ENCODE assay signal across 10 cellular contexts in the genomic region with DNA sequence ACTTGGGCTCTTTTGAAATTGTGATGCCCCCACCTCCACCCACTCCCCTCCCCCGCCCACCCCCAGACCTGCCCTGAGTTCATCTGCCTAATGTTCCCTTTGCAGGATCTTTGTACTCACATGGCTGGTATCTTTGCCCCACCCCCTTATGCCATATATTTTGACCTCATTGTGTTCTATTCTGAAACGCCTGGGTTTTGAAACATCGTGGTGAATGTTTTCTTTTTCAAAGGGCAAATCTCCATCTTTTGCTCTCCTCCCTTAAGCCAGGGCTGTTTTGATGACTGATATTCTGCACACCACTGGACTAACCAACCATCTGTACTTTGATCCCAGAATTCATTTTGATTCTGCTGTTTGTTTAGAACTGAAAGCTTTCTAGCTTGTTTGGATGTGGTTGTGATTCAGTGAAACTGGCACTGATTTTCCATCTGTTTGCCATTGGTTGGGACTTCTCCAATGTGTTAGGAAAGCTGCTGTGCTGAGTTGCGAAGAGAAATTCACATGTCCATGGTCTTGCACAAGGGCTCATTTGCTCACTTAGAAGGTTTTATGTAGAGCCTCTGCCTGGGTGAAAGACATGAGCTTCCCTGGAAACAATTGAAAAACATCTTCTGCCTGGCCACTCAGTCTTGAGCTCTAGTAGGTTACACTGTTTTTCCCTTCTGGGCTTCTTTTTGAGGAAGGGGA. TPM values are rescaled to one million over a fixed set of nuclear protein-coding genes. Genes with fewer than 3 reads are reported as not detected.
DNase-seq lines count a peak whose midpoint lies in the region; ATAC-seq and TF ChIP-seq lines count a peak whose summit lies in the region.
"Had no signal": no experiment of that assay in that cellular context is flagged by ENCODE, and none has a peak within 500 bp of the region (broad histone marks: within the 10 kb centered on the region; RNA-seq: fewer than 3 reads in every experiment).

No MANE protein-coding gene starts in this region.

- DNase-seq in activated T-cell treated with anti-CD3 and anti-CD28 coated beads, Interleukin-2, amount 50 U/mL, for 4 hours = no peak
- no peak for DNase-seq in activated T-cell treated with anti-CD3 and anti-CD28 coated beads for 4 hours
- peak in 2 of 4 donors; percentile 49 to 73 for DNase-seq in body of pancreas
- DNase-seq in lower lobe of right lung = no peak
- DNase-seq in type B pancreatic cell (ENCODE audit: extremely low spot score, unreplicated experiment) = no peak
- DNase-seq in DMS153 treated with DMSO at 0.1 percent for 48 hours (lab: John Stamatoyannopoulos, UW; ENCODE audit: unreplicated experiment) = no peak
- DNase-seq in NCI-H2227 (lab: John Stamatoyannopoulos, UW; ENCODE audit: unreplicated experiment) = no peak
- DNase-seq: COR-L47, NCI-H1048 had no signal

- peak overlapping the region; percentile 51 for H3K27ac Mint-ChIP-seq in type B pancreatic cell

- H3K27me3 ChIP-seq in body of pancreas = no peaks in the 10 kb centered on the region
- no peaks in the 10 kb centered on the region for H3K27me3 ChIP-seq in lower lobe of right lung (ENCODE audit: low read depth)

- H3K4me3 ChIP-seq in body of pancreas (no peak overlapping the region), lower lobe of right lung (peak overlapping the region; percentile 15)

- peaks cover 92% of the 10 kb centered on the region for H3K4me1 Mint-ChIP-seq in activated T-cell treated with anti-CD3 and anti-CD28 coated beads, Interleukin-2, amount 50 U/mL, for 4 hours (ENCODE audit: low read depth)
- peaks cover 19% of the 10 kb centered on the region for H3K4me1 Mint-ChIP-seq in type B pancreatic cell (ENCODE audit: unreplicated experiment)

- no peaks in the 10 kb centered on the region for H3K36me3 ChIP-seq in body of pancreas (replicated peaks in 1 of 2; ENCODE audit: insufficient read depth in 1 of 2, low read depth in 2 of 2)
- H3K36me3 ChIP-seq in lower lobe of right lung = no peaks in the 10 kb centered on the region

- H3K9me3 ChIP-seq in body of pancreas (no peaks in the 10 kb centered on the region), lower lobe of right lung (no peaks in the 10 kb centered on the region)

- no peak for ATAC-seq in activated T-cell treated with anti-CD3 and anti-CD28 coated beads, Interleukin-2, amount 50 U/mL, for 4 hours
- ATAC-seq in body of pancreas (peak; percentile 36), lower lobe of right lung (peak; percentile 33 to 36), GM21515 (IDR thresholded peaks at IDR 0.05; ENCODE audit: unreplicated experiment) (no peak)

- TF ChIP-seq POLR2A in body of pancreas (IDR thresholded peaks at IDR 0.05) = peak in 1 of 3 donors; percentile 30

- intact Hi-C loops in body of pancreas (cut with DNase I) (no loop called here), lower lobe of right lung (cut with DNase I) (no loop called here)

- H3K36me3 Mint-ChIP-seq in activated T-cell treated with anti-CD3 and anti-CD28 coated beads, Interleukin-2, amount 50 U/mL, for 4 hours (ENCODE audit: insufficient read depth) = peaks cover 34% of the 10 kb centered on the region
- H3K36me3 Mint-ChIP-seq in type B pancreatic cell = peaks cover 3% of the 10 kb centered on the region

- no peaks in the 10 kb centered on the region for H3K9me3 Mint-ChIP-seq in activated T-cell treated with anti-CD3 and anti-CD28 coated beads, Interleukin-2, amount 50 U/mL, for 4 hours
- no peaks in the 10 kb centered on the region for H3K9me3 Mint-ChIP-seq in type B pancreatic cell

- H3K27ac ChIP-seq in body of pancreas (peak overlapping the region; percentile 6 to 86 (median 50)), lower lobe of right lung (peak overlapping the region; percentile 91)

- TF ChIP-seq CTCF in body of pancreas (IDR thresholded peaks at IDR 0.05) = no peak
- no peak for TF ChIP-seq CTCF in lower lobe of right lung (IDR thresholded peaks at IDR 0.05)
- TF ChIP-seq CTCF in type B pancreatic cell (conservative IDR thresholded peaks at IDR 0.05) = no peak

- H3K27me3 Mint-ChIP-seq in activated T-cell treated with anti-CD3 and anti-CD28 coated beads, Interleukin-2, amount 50 U/mL, for 4 hours (ENCODE audit: low read depth) = no peaks in the 10 kb centered on the region
- no peaks in the 10 kb centered on the region for H3K27me3 Mint-ChIP-seq in type B pancreatic cell

- WGBS in body of pancreas, 2 donors = 45 to 62% methylated on average over 4 of the region's 4 CpGs

- peak overlapping the region; percentile 82 for H3K4me3 Mint-ChIP-seq in activated T-cell treated with anti-CD3 and anti-CD28 coated beads, Interleukin-2, amount 50 U/mL, for 4 hours
- H3K4me3 Mint-ChIP-seq in type B pancreatic cell = no peak overlapping the region

- H3K4me1 ChIP-seq in body of pancreas (peaks cover 76% of the 10 kb centered on the region), lower lobe of right lung (peaks cover 95% of the 10 kb centered on the region)

RNA-seq across cellular contexts. Expression of a gene that starts 16.5 kb away (rescaled TPM):
- 100 to 1,000 TPM; 128 to 153 (median 142) TPM for total RNA-seq in activated T-cell treated with anti-CD3 and anti-CD28 coated beads, Interleukin-2, amount 50 U/mL, for 4 hours
- total RNA-seq in body of pancreas (10 to 100 TPM; 21.4 to 24.6 TPM), lower lobe of right lung (72.8 TPM), type B pancreatic cell (ENCODE audit: low replicate concordance) (16.8 and 20.9 TPM in 2 replicates)

Comparison
In these comparisons a context has a peak if more than half of its experiments do, and no peak if none do; other contexts are left out.
1. ATAC-seq: peak in body of pancreas (single experiment) and lower lobe of right lung (2 of 2); none in activated T-cell treated with anti-CD3 and anti-CD28 coated beads, Interleukin-2, amount 50 U/mL, for 4 hours (0 of 2) and GM21515 (single experiment).